30 cellular contexts compared by ENCODE assay signal in genomic region chr10:7014721-7015120, GRCh38.
"Had no signal": no experiment of that assay in that cellular context is flagged by ENCODE, and none has a peak within 500 bp of the region (broad histone marks: within the 10 kb centered on the region; RNA-seq: fewer than 3 reads in every experiment).

No MANE protein-coding gene starts in this region.

- H3K36me3 ChIP-seq: colonic mucosa, esophagus muscularis mucosa, esophagus squamous epithelium, gastrocnemius medialis, gastroesophageal sphincter, heart left ventricle, heart right ventricle had no signal

- H3K9me3 ChIP-seq: colonic mucosa, esophagus muscularis mucosa, esophagus squamous epithelium, gastrocnemius medialis had no signal

- H3K79me2 ChIP-seq: hepatocyte had no signal

- H3K27me3 ChIP-seq: colonic mucosa, dorsolateral prefrontal cortex, esophagus muscularis mucosa, esophagus squamous epithelium, gastrocnemius medialis, gastroesophageal sphincter, heart right ventricle, hepatocyte had no signal

- H3K27ac Mint-ChIP-seq: dendritic cell treated with granulocyte-macrophage colony-stimulating factor and Interleukin-4, amounts not matched to agents 40 ng/mL and 50 ng/mL, for 4 days; endodermal cell had no signal

- H3K27me3 Mint-ChIP-seq: dendritic cell treated with granulocyte-macrophage colony-stimulating factor and Interleukin-4, amounts not matched to agents 40 ng/mL and 50 ng/mL, for 4 days; effector memory CD8-positive, alpha-beta T cell had no signal

- H3K4me1 Mint-ChIP-seq: endodermal cell had no signal

- H3K9me3 Mint-ChIP-seq: effector memory CD8-positive, alpha-beta T cell; endodermal cell had no signal

- ATAC-seq: effector memory CD8-positive, alpha-beta T cell; esophagus mucosa; gastrocnemius medialis; gastroesophageal sphincter; heart left ventricle; heart right ventricle had no signal

- H3K27ac ChIP-seq: colonic mucosa, coronary artery, dorsolateral prefrontal cortex, epithelial cell of prostate, esophagus muscularis mucosa, esophagus squamous epithelium, foreskin keratinocyte, gastrocnemius medialis, gastroesophageal sphincter, heart left ventricle, heart right ventricle, hepatocyte had no signal

- DNase-seq: colonic mucosa; cortex of kidney; dermis blood vessel endothelial cell; dorsolateral prefrontal cortex; effector CD4-positive, alpha-beta T cell; effector CD8-positive, alpha-beta T cell; effector memory CD4-positive, alpha-beta T cell; effector memory CD8-positive, alpha-beta T cell; endodermal cell; erythroblast; esophagus squamous epithelium; foreskin fibroblast; foreskin melanocyte; gastrocnemius medialis; glutamatergic neuron; head of caudate nucleus; heart left ventricle; heart right ventricle had no signal

- H2AFZ ChIP-seq: hepatocyte had no signal

- H3K4me1 ChIP-seq: colonic mucosa, esophagus muscularis mucosa, esophagus squamous epithelium, foreskin keratinocyte, gastrocnemius medialis, gastroesophageal sphincter, heart left ventricle, heart right ventricle had no signal

- H3K4me3 ChIP-seq: colonic mucosa, coronary artery, esophagus muscularis mucosa, esophagus squamous epithelium, gastrocnemius medialis, gastroesophageal sphincter, heart left ventricle, heart right ventricle, hepatocyte had no signal

- H3K4me3 Mint-ChIP-seq: dendritic cell treated with granulocyte-macrophage colony-stimulating factor and Interleukin-4, amounts not matched to agents 40 ng/mL and 50 ng/mL, for 4 days; effector memory CD8-positive, alpha-beta T cell; endodermal cell had no signal

- H3K4me2 ChIP-seq: hepatocyte had no signal

- FAIRE-seq: colon, endometrium, endothelial cell of umbilical vein, frontal cortex had no signal
